Comparison of ENCODE assay signal across 20 cellular contexts in genomic region chr3:128324911-128325592, GRCh38.
DNase-seq lines count a peak whose midpoint lies in the region; ATAC-seq and TF ChIP-seq lines count a peak whose summit lies in the region.
"Had no signal": no experiment of that assay in that cellular context is flagged by ENCODE, and none has a peak within 500 bp of the region (broad histone marks: within the 10 kb centered on the region; RNA-seq: fewer than 3 reads in every experiment).

No MANE protein-coding gene starts in this region.

- H3K27me3 ChIP-seq in PC-3 (ENCODE audit: low read length) (no peaks in the 10 kb centered on the region), right cardiac atrium (ENCODE audit: control insufficient read depth, insufficient read depth) (no peaks in the 10 kb centered on the region)
- H3K27me3 ChIP-seq: BLaER1 treated with 17β-estradiol and CSF1 and Interleukin-3, amounts not matched to agents 10 nM and 100 nM; brain microvascular endothelial cell; gastroesophageal sphincter; neutrophil; SJCRH30 had no signal

- ATAC-seq in PC-3 (no peak), right cardiac atrium (no peak)
- ATAC-seq: gastroesophageal sphincter, lower lobe of right lung, T-cell had no signal

- CTCF ChIA-PET in activated naive CD4-positive, alpha-beta T cell treated with anti-CD3 and anti-CD28 coated beads, Interleukin-2, amount 10 ng/mL, durations not matched to agents 7 days and 5 days (lab: Charles Lee), result interaction anchor here (1.2 to 1.6 kb wide), 2 partner anchors 99 to 171 kb away, joined by 3 to 8 read pairs; no protein-coding TSS in a partner anchor
- CTCF ChIA-PET in PC-3 (lab: Charles Lee), result no interaction called here

- POLR2A ChIA-PET in PC-3 (lab: Charles Lee; ENCODE audit: unreplicated experiment), result no interaction called here

- H3K79me2 ChIP-seq in PC-3 (ENCODE audit: low read length), result no peaks in the 10 kb centered on the region

- H3K36me3 Mint-ChIP-seq in activated naive CD4-positive, alpha-beta T cell treated with anti-CD3 and anti-CD28 coated beads, Interleukin-2, amount 50 U/mL, for 24 hours, result no peaks in the 10 kb centered on the region
- H3K36me3 Mint-ChIP-seq in activated naive CD4-positive, alpha-beta T cell treated with anti-CD3 and anti-CD28 coated beads, Interleukin-2, amount 10 ng/mL, durations not matched to agents 7 days and 5 days, result no peaks in the 10 kb centered on the region
- no peaks in the 10 kb centered on the region for H3K36me3 Mint-ChIP-seq in neural crest cell (ENCODE audit: low read depth)

- no peaks in the 10 kb centered on the region for H3F3A ChIP-seq in PC-3 (ENCODE audit: low read length, unreplicated experiment)

- no peaks in the 10 kb centered on the region for H3K9me2 ChIP-seq in PC-3 (replicated peaks; ENCODE audit: low read length)

- H3K27ac ChIP-seq in PC-3 (ENCODE audit: low read length) (no peak overlapping the region), right cardiac atrium (ENCODE audit: low read length) (no peak overlapping the region)
- H3K27ac ChIP-seq: BLaER1 treated with 17β-estradiol and CSF1 and Interleukin-3, amounts not matched to agents 10 nM and 100 nM; brain microvascular endothelial cell; gastroesophageal sphincter; lower lobe of right lung; neutrophil; SJCRH30 had no signal

- peak overlapping the region; percentile 59 for H3K27ac Mint-ChIP-seq in activated naive CD4-positive, alpha-beta T cell treated with anti-CD3 and anti-CD28 coated beads, Interleukin-2, amount 50 U/mL, for 24 hours
- no peak overlapping the region for H3K27ac Mint-ChIP-seq in activated naive CD4-positive, alpha-beta T cell treated with anti-CD3 and anti-CD28 coated beads, Interleukin-2, amount 10 ng/mL, durations not matched to agents 7 days and 5 days
- H3K27ac Mint-ChIP-seq in neural crest cell (ENCODE audit: unreplicated experiment), result peak overlapping the region; percentile 75

- no peaks in the 10 kb centered on the region for H3K36me3 ChIP-seq in PC-3 (ENCODE audit: low read depth, low read length)
- H3K36me3 ChIP-seq: brain microvascular endothelial cell, HAP-1, neutrophil, SJCRH30 had no signal

- intact Hi-C loops in PC-3 (cut with micrococcal nuclease) (no loop called here), right cardiac atrium (cut with DNase I) (loop anchor here in 1 of 4 donors (10.0 kb wide), 1 partner anchor 150 kb away; no protein-coding TSS in a partner anchor)

- DNase-seq in activated naive CD4-positive, alpha-beta T cell treated with anti-CD3 and anti-CD28 coated beads, Interleukin-2, amount 10 ng/mL, durations not matched to agents 7 days and 5 days, result no peak
- DNase-seq in ecto neural progenitor cell (ENCODE audit: low spot score) (peak; percentile 38), neural crest cell (ENCODE audit: low read depth, low spot score) (no peak), ureter (ENCODE audit: low spot score) (peak; percentile 34), cerebellar nuclear complex (lab: John Stamatoyannopoulos, UW) (no peak), PC-3 (no peak), right cardiac atrium (no peak)
- DNase-seq: activated CD4-positive, alpha-beta T cell treated with anti-CD3 and anti-CD28 coated beads for 48 hours; brain microvascular endothelial cell; lower lobe of right lung; NCI-H1092; NCI-H187; NCI-H526 treated with DMSO at 0.1 percent for 48 hours had no signal

- H3K9me3 Mint-ChIP-seq in activated naive CD4-positive, alpha-beta T cell treated with anti-CD3 and anti-CD28 coated beads, Interleukin-2, amount 50 U/mL, for 24 hours, result no peaks in the 10 kb centered on the region
- H3K9me3 Mint-ChIP-seq in activated naive CD4-positive, alpha-beta T cell treated with anti-CD3 and anti-CD28 coated beads, Interleukin-2, amount 10 ng/mL, durations not matched to agents 7 days and 5 days, result no peaks in the 10 kb centered on the region
- no peaks in the 10 kb centered on the region for H3K9me3 Mint-ChIP-seq in neural crest cell
- H3K9me3 Mint-ChIP-seq: T-cell had no signal

- WGBS in right cardiac atrium, result 89% methylated on average over 8 of the region's 8 CpGs

- no peak overlapping the region for H3K4me3 Mint-ChIP-seq in activated naive CD4-positive, alpha-beta T cell treated with anti-CD3 and anti-CD28 coated beads, Interleukin-2, amount 50 U/mL, for 24 hours
- H3K4me3 Mint-ChIP-seq in activated naive CD4-positive, alpha-beta T cell treated with anti-CD3 and anti-CD28 coated beads, Interleukin-2, amount 10 ng/mL, durations not matched to agents 7 days and 5 days, result no peak overlapping the region
- H3K4me3 Mint-ChIP-seq in neural crest cell, result no peak overlapping the region
- H3K4me3 Mint-ChIP-seq: T-cell had no signal

- H3K4me3 ChIP-seq in PC-3 (ENCODE audit: low read length) (no peak overlapping the region), right cardiac atrium (ENCODE audit: low read length) (no peak overlapping the region)
- H3K4me3 ChIP-seq: BLaER1 treated with 17β-estradiol and CSF1 and Interleukin-3, amounts not matched to agents 10 nM and 100 nM; gastroesophageal sphincter; HAP-1; lower lobe of right lung; SJCRH30 had no signal

- no peak for TF ChIP-seq CTCF in neural crest cell (conservative IDR thresholded peaks at IDR 0.05)
- TF ChIP-seq CTCF in PC-3 (conservative IDR thresholded peaks at IDR 0.05; ENCODE audit: low read depth, low read length), result no peak

- no peak overlapping the region for H2AFZ ChIP-seq in PC-3 (ENCODE audit: low read length)

- H4K20me1 ChIP-seq in PC-3 (ENCODE audit: low read length), result no peaks in the 10 kb centered on the region

- no peak overlapping the region for H3K9ac ChIP-seq in PC-3 (ENCODE audit: low read length)
- H3K9ac ChIP-seq: BLaER1 treated with 17β-estradiol and CSF1 and Interleukin-3, amounts not matched to agents 10 nM and 100 nM had no signal

- peaks cover 56% of the 10 kb centered on the region for H3K4me1 Mint-ChIP-seq in activated naive CD4-positive, alpha-beta T cell treated with anti-CD3 and anti-CD28 coated beads, Interleukin-2, amount 50 U/mL, for 24 hours
- H3K4me1 Mint-ChIP-seq in activated naive CD4-positive, alpha-beta T cell treated with anti-CD3 and anti-CD28 coated beads, Interleukin-2, amount 10 ng/mL, durations not matched to agents 7 days and 5 days, result peaks cover 21% of the 10 kb centered on the region
- H3K4me1 Mint-ChIP-seq in neural crest cell, result no peaks in the 10 kb centered on the region

- no peaks in the 10 kb centered on the region for H3K9me3 ChIP-seq in PC-3 (ENCODE audit: low read length)
- no peaks in the 10 kb centered on the region for H3K9me3 ChIP-seq in right cardiac atrium (ENCODE audit: control insufficient read depth, low read length)
- H3K9me3 ChIP-seq: BLaER1 treated with 17β-estradiol and CSF1 and Interleukin-3, amounts not matched to agents 10 nM and 100 nM; gastroesophageal sphincter; HAP-1; lower lobe of right lung; neutrophil; SJCRH30 had no signal

- BruUV-seq in PC-3 (replicated peaks; lab: Mats Ljungman, UMichigan), result no TSS peak

- H3K4me1 ChIP-seq in PC-3 (ENCODE audit: insufficient read depth, low read length), result peaks cover 8% of the 10 kb centered on the region; the same call in 1 of the 2 replicates
- no peaks in the 10 kb centered on the region for H3K4me1 ChIP-seq in right cardiac atrium (ENCODE audit: control insufficient read depth, insufficient read depth, low read length)
- H3K4me1 ChIP-seq: gastroesophageal sphincter, HAP-1, lower lobe of right lung, SJCRH30 had no signal

- no peaks in the 10 kb centered on the region for H3K27me3 Mint-ChIP-seq in activated naive CD4-positive, alpha-beta T cell treated with anti-CD3 and anti-CD28 coated beads, Interleukin-2, amount 50 U/mL, for 24 hours
- H3K27me3 Mint-ChIP-seq in activated naive CD4-positive, alpha-beta T cell treated with anti-CD3 and anti-CD28 coated beads, Interleukin-2, amount 10 ng/mL, durations not matched to agents 7 days and 5 days, result no peaks in the 10 kb centered on the region
- no peaks in the 10 kb centered on the region for H3K27me3 Mint-ChIP-seq in neural crest cell (ENCODE audit: low read depth)
- H3K27me3 Mint-ChIP-seq: T-cell had no signal

- no peak overlapping the region for H3K4me2 ChIP-seq in PC-3 (ENCODE audit: low read length)
- H3K4me2 ChIP-seq: BLaER1 treated with 17β-estradiol and CSF1 and Interleukin-3, amounts not matched to agents 10 nM and 100 nM had no signal

Comparison
In these comparisons a context has a peak if more than half of its experiments do, and no peak if none do; other contexts are left out.
1. DNase-seq: peak in ecto neural progenitor cell (single experiment) and ureter (single experiment); none in activated naive CD4-positive, alpha-beta T cell treated with anti-CD3 and anti-CD28 coated beads, Interleukin-2, amount 10 ng/mL, durations not matched to agents 7 days and 5 days (single experiment), neural crest cell (single experiment), cerebellar nuclear complex (0 of 2), PC-3 (single experiment) and right cardiac atrium (0 of 3).